Comparison of ENCODE assay signal across 8 cellular contexts in the genomic region with DNA sequence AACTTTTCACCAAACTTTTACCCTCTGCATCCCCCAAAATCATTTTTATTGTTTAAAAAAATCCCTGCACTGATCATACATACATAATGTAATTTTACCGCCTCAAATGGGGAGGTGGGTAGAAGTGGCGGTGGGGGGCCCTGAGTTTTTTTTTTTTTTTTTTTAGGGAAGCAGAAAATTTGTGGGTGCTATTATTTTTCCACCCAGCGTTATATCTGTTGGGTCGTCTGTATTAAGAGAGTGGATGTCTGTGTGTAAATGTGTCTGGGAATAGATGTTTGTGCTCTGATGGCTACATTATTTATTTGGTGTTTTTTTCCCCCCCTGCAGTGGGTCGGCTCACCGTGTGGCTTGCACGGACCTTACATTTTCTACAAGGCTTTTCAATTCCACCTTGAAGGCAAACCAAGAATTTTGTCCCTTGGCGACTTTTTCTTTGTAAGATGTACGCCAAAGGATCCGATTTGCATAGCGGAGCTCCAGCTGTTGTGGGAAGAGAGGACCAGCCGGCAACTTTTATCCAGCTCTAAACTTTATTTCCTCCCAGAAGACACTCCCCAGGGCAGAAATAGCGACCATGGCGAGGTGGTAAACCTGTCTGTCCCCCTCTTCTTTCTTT. TPM values are rescaled to one million over a fixed set of nuclear protein-coding genes. Genes with fewer than 3 reads are reported as not detected.
DNase-seq lines count a peak whose midpoint lies in the region; ATAC-seq and TF ChIP-seq lines count a peak whose summit lies in the region.

No MANE protein-coding gene starts in this region.

- intact Hi-C loops in HCT116 (cut with micrococcal nuclease) (loop anchor here (2.0 to 5.0 kb wide), 4 partner anchors 65 to 343 kb away; no protein-coding TSS in a partner anchor), left ventricle myocardium inferior (cut with micrococcal nuclease) (no loop called here)
- intact Hi-C loops in activated T-helper 2 cell treated with anti-CD3 and anti-CD28 coated beads, Interferon-gamma antibody, Interleukin-2, Interleukin-4, amounts not matched to agents 10 μg/mL and 5 μg/mL and 100 μg/mL, durations not matched to agents 14 hours and 24 hours and 36 hours (cut with micrococcal nuclease) = loop anchor here (1.0 to 10.0 kb wide), 10 partner anchors 35 to 953 kb away; a partner anchor contains a TSS

- H3K36me3 Mint-ChIP-seq in activated T-helper 2 cell treated with anti-CD3 and anti-CD28 coated beads, Interferon-gamma antibody, Interleukin-2, Interleukin-4, amounts not matched to agents 10 μg/mL and 5 μg/mL and 100 μg/mL, durations not matched to agents 14 hours and 24 hours and 36 hours (ENCODE audit: low read depth) = peaks cover 15% of the 10 kb centered on the region

- H3K27me3 Mint-ChIP-seq in activated T-helper 2 cell treated with anti-CD3 and anti-CD28 coated beads, Interferon-gamma antibody, Interleukin-2, Interleukin-4, amounts not matched to agents 10 μg/mL and 5 μg/mL and 100 μg/mL, durations not matched to agents 14 hours and 24 hours and 36 hours (ENCODE audit: low read depth) = no peaks in the 10 kb centered on the region

- ATAC-seq in HCT116 (no peak), GM21367 (IDR thresholded peaks at IDR 0.05; ENCODE audit: unreplicated experiment) (no peak), GM19023 (IDR thresholded peaks at IDR 0.05; ENCODE audit: unreplicated experiment) (no peak)

- BruUV-seq in HCT116 (replicated peaks; lab: Mats Ljungman, UMichigan) = TSS peak; percentile 69

- peak overlapping the region; percentile 68 for H3K9ac ChIP-seq in HCT116 (ENCODE audit: low read length)

- H3K27me3 ChIP-seq in HCT116 (ENCODE audit: insufficient read depth, low read length) (no peaks in the 10 kb centered on the region), left ventricle myocardium inferior (ENCODE audit: low read depth) (no peaks in the 10 kb centered on the region)

- CTCF ChIA-PET in HCT116 (lab: Charles Lee) = interaction anchor here (1.0 to 1.1 kb wide), 2 partner anchors 137 to 151 kb away, joined by 4 to 6 read pairs; no protein-coding TSS in a partner anchor

- H3K4me3 ChIP-seq in AG09309 (ENCODE audit: control insufficient read depth, low read depth, low read length) = peak overlapping the region; percentile 80
- H3K4me3 ChIP-seq in HCT116 (replicated peaks in 1 of 2; ENCODE audit: low read depth in 1 of 2, low read length in 2 of 2) = peak overlapping the region; percentile 64 to 75
- H3K4me3 ChIP-seq in left ventricle myocardium inferior = peak overlapping the region; percentile 82

- no peaks in the 10 kb centered on the region for H3K9me3 ChIP-seq in HCT116 (ENCODE audit: control insufficient read depth in 1 of 2, insufficient read depth in 1 of 2, low read depth in 1 of 2, low read length in 2 of 2)
- H3K9me3 ChIP-seq in left ventricle myocardium inferior (replicated peaks) = no peaks in the 10 kb centered on the region

- TF ChIP-seq POLR2A in HCT116 (IDR thresholded peaks at IDR 0.05; ENCODE audit: borderline replicate concordance, extremely low read depth, insufficient read depth, insufficient read length) = no peak

- H4K20me1 ChIP-seq in HCT116 (ENCODE audit: insufficient read depth) = no peaks in the 10 kb centered on the region

- DNase-seq in AG09309 (ENCODE audit: low read depth) = no peak
- DNase-seq in HCT116 (ENCODE audit: low read depth, low spot score) = no peak
- DNase-seq in activated T-helper 2 cell treated with anti-CD3 and anti-CD28 coated beads, Interferon-gamma antibody, Interleukin-2, Interleukin-4, amounts not matched to agents 10 μg/mL and 5 μg/mL and 100 μg/mL, durations not matched to agents 14 hours and 24 hours and 36 hours (ENCODE audit: low spot score) = no peak
- DNase-seq in left ventricle myocardium inferior = no peak
- peak; percentile 85 for DNase-seq in retina
- DNase-seq in putamen (ENCODE audit: low spot score) = no peak

- H3K27ac ChIP-seq in HCT116 (ENCODE audit: low read depth, low read length) = peak overlapping the region; percentile 92
- H3K27ac ChIP-seq in left ventricle myocardium inferior (replicated peaks) = peak overlapping the region; percentile 96

- H3K79me2 ChIP-seq in HCT116 (ENCODE audit: insufficient read depth, low read length) = peaks cover 3% of the 10 kb centered on the region; the same call in 1 of the 2 replicates

- H3K4me2 ChIP-seq in HCT116 (ENCODE audit: low read length) = peak overlapping the region; percentile 94

- H3K4me1 ChIP-seq in HCT116 (ENCODE audit: control insufficient read depth in 1 of 2, insufficient read depth in 2 of 2, low read length in 2 of 2) (peaks cover 27 to 43% of the 10 kb centered on the region in 2 experiments), left ventricle myocardium inferior (peaks cover 70% of the 10 kb centered on the region)

- H3K4me3 Mint-ChIP-seq in activated T-helper 2 cell treated with anti-CD3 and anti-CD28 coated beads, Interferon-gamma antibody, Interleukin-2, Interleukin-4, amounts not matched to agents 10 μg/mL and 5 μg/mL and 100 μg/mL, durations not matched to agents 14 hours and 24 hours and 36 hours (ENCODE audit: low read depth) = peak overlapping the region; percentile 95

- no peak for TF ChIP-seq CTCF in AG09309 (IDR thresholded peaks at IDR 0.05; ENCODE audit: control insufficient read depth, insufficient read depth, low read depth, low read length, missing control alignments)
- TF ChIP-seq CTCF in HCT116 (IDR thresholded peaks at IDR 0.05 in 2 of 3, conservative IDR thresholded peaks at IDR 0.05 in 1 of 3; ENCODE audit: borderline replicate concordance in 1 of 3, insufficient read depth in 1 of 3, low read depth in 2 of 3, low read length in 2 of 3) = no peak
- no peak for TF ChIP-seq CTCF in left ventricle myocardium inferior (IDR thresholded peaks at IDR 0.05; ENCODE audit: borderline replicate concordance)

- TF ChIP-seq RAD21 in HCT116 (IDR thresholded peaks at IDR 0.05; ENCODE audit: low read depth) = no peak

- no peaks in the 10 kb centered on the region for H3K9me2 ChIP-seq in HCT116 (ENCODE audit: insufficient read depth)

- POLR2A ChIA-PET in HCT116 (lab: Charles Lee) = interaction anchor here (0.8 to 0.9 kb wide), 3 partner anchors 13 to 37 kb away, joined by 3 to 4 read pairs (median 3); no protein-coding TSS in a partner anchor

- H2AFZ ChIP-seq in HCT116 (ENCODE audit: low read depth, low read length, poor library complexity, severe bottlenecking) = peak overlapping the region; percentile 99

- RAD21 ChIA-PET in HCT116 (lab: Charles Lee; ENCODE audit: low non-redundant PET in 1 of 2, low total read pairs in 2 of 2, uncharacterized antibody in 2 of 2, unreplicated experiment in 2 of 2) = interaction anchor here (0.6 kb wide), 2 partner anchors 50 to 65 kb away, joined by 3 to 5 read pairs; no protein-coding TSS in a partner anchor

- H3K27ac Mint-ChIP-seq in activated T-helper 2 cell treated with anti-CD3 and anti-CD28 coated beads, Interferon-gamma antibody, Interleukin-2, Interleukin-4, amounts not matched to agents 10 μg/mL and 5 μg/mL and 100 μg/mL, durations not matched to agents 14 hours and 24 hours and 36 hours = peak overlapping the region; percentile 97

- H3K9me3 Mint-ChIP-seq in activated T-helper 2 cell treated with anti-CD3 and anti-CD28 coated beads, Interferon-gamma antibody, Interleukin-2, Interleukin-4, amounts not matched to agents 10 μg/mL and 5 μg/mL and 100 μg/mL, durations not matched to agents 14 hours and 24 hours and 36 hours = no peaks in the 10 kb centered on the region

- H3K4me1 Mint-ChIP-seq in activated T-helper 2 cell treated with anti-CD3 and anti-CD28 coated beads, Interferon-gamma antibody, Interleukin-2, Interleukin-4, amounts not matched to agents 10 μg/mL and 5 μg/mL and 100 μg/mL, durations not matched to agents 14 hours and 24 hours and 36 hours (ENCODE audit: low read depth) = peaks cover 51% of the 10 kb centered on the region

- H3K36me3 ChIP-seq in HCT116 (ENCODE audit: control insufficient read depth in 1 of 2, insufficient read depth in 2 of 2, low read length in 2 of 2) = no peaks in the 10 kb centered on the region
- H3K36me3 ChIP-seq in left ventricle myocardium inferior = no peaks in the 10 kb centered on the region

TF ChIP-seq in HCT116, 20 proteins besides CTCF, POLR2A, EP300 and RAD21:
- TF ChIP-seq ELF1 (IDR thresholded peaks at IDR 0.05; ENCODE audit: borderline replicate concordance, low read depth) = no peak
- no peak for TF ChIP-seq FOSL1 (IDR thresholded peaks at IDR 0.05; ENCODE audit: low read depth)
- TF ChIP-seq TCF7L2 (IDR thresholded peaks at IDR 0.05; ENCODE audit: borderline replicate concordance, extremely low read depth, insufficient read depth, insufficient read length) = peak; percentile 6
- TF ChIP-seq, protein P1, sequence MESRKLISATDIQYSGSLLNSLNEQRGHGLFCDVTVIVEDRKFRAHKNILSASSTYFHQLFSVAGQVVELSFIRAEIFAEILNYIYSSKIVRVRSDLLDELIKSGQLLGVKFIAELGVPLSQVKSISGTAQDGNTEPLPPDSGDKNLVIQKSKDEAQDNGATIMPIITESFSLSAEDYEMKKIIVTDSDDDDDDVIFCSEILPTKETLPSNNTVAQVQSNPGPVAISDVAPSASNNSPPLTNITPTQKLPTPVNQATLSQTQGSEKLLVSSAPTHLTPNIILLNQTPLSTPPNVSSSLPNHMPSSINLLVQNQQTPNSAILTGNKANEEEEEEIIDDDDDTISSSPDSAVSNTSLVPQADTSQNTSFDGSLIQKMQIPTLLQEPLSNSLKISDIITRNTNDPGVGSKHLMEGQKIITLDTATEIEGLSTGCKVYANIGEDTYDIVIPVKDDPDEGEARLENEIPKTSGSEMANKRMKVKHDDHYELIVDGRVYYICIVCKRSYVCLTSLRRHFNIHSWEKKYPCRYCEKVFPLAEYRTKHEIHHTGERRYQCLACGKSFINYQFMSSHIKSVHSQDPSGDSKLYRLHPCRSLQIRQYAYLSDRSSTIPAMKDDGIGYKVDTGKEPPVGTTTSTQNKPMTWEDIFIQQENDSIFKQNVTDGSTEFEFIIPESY (IDR thresholded peaks at IDR 0.05; ENCODE audit: extremely low read depth, insufficient replicate concordance, low read length) = no peak
- TF ChIP-seq CBX3 (IDR thresholded peaks at IDR 0.05; ENCODE audit: low read depth) = no peak
- TF ChIP-seq SIN3A (IDR thresholded peaks at IDR 0.05; ENCODE audit: low read depth) = peak; percentile 25; the same call in 1 of the 2 replicates
- TF ChIP-seq SP1 (IDR thresholded peaks at IDR 0.05; ENCODE audit: low read depth) = no peak

RNA-seq across cellular contexts. Expression of a gene that starts 0.4 kb away (rescaled TPM):
- total RNA-seq in HCT116 (2021; ENCODE audit: unreplicated experiment) = 4.7 TPM
- polyA plus RNA-seq in HCT116 (2012) = 0.59 and 0.91 TPM in 2 replicates
- total RNA-seq in activated T-helper 2 cell treated with anti-CD3 and anti-CD28 coated beads, Interferon-gamma antibody, Interleukin-2, Interleukin-4, amounts not matched to agents 10 μg/mL and 5 μg/mL and 100 μg/mL, durations not matched to agents 14 hours and 24 hours and 36 hours = 34.9 and 35.7 TPM in 2 replicates
- 13.7 TPM for total RNA-seq in left ventricle myocardium inferior
